In genomic region chr17:1126801-1127550, GRCh38 we compare ENCODE assay signal across 27 cellular contexts. TPM values are rescaled to one million over a fixed set of nuclear protein-coding genes. Genes with fewer than 3 reads are reported as not detected.
DNase-seq lines count a peak whose midpoint lies in the region; ATAC-seq and TF ChIP-seq lines count a peak whose summit lies in the region.
"Had no signal": no experiment of that assay in that cellular context is flagged by ENCODE, and none has a peak within 500 bp of the region (broad histone marks: within the 10 kb centered on the region; RNA-seq: fewer than 3 reads in every experiment).

No MANE protein-coding gene starts in this region.

- 30 to 46% (median 31%) methylated on average over 21 to 24 of the region's 24 CpGs for WGBS in psoas muscle, 3 donors

- no peaks in the 10 kb centered on the region for H3K9me3 ChIP-seq in psoas muscle
- H3K9me3 ChIP-seq: thyroid gland had no signal

- H3K27ac Mint-ChIP-seq in stimulated activated memory B cell treated with anti-CD40 and anti-IgM and Interleukin-4, amounts not matched to agents 10 μg/mL and 1 μg/mL and 100 μg/mL, for 72 hours: no peak overlapping the region
- H3K27ac Mint-ChIP-seq: activated CD4-positive, alpha-beta memory T cell treated with anti-CD3 and anti-CD28 coated beads for 36 hours; CD4-positive, alpha-beta T cell; GM23338; stimulated activated naive CD8-positive, alpha-beta T cell treated with anti-CD3 and anti-CD28 coated beads, Interleukin-15, amount 100 ng/mL, for 72 hours; T-helper 17 cell had no signal

- H3K36me3 Mint-ChIP-seq in stimulated activated memory B cell treated with anti-CD40 and anti-IgM and Interleukin-4, amounts not matched to agents 10 μg/mL and 1 μg/mL and 100 μg/mL, for 72 hours: peaks cover 34% of the 10 kb centered on the region
- H3K36me3 Mint-ChIP-seq: activated CD4-positive, alpha-beta memory T cell treated with anti-CD3 and anti-CD28 coated beads for 36 hours had no signal

- no peak overlapping the region for H3K4me3 Mint-ChIP-seq in stimulated activated memory B cell treated with anti-CD40 and anti-IgM and Interleukin-4, amounts not matched to agents 10 μg/mL and 1 μg/mL and 100 μg/mL, for 72 hours
- H3K4me3 Mint-ChIP-seq: activated CD4-positive, alpha-beta memory T cell treated with anti-CD3 and anti-CD28 coated beads for 36 hours; CD4-positive, alpha-beta T cell; GM23338; stimulated activated naive CD8-positive, alpha-beta T cell treated with anti-CD3 and anti-CD28 coated beads, Interleukin-15, amount 100 ng/mL, for 72 hours; T-helper 17 cell had no signal

- no peak overlapping the region for H3K27ac ChIP-seq in psoas muscle
- H3K27ac ChIP-seq: body of pancreas, heart right ventricle, thyroid gland had no signal

- no peak overlapping the region for H3K4me3 ChIP-seq in psoas muscle
- H3K4me3 ChIP-seq: body of pancreas, GM23338, heart right ventricle, smooth muscle cell, thyroid gland had no signal

- TF ChIP-seq CTCF in psoas muscle (IDR thresholded peaks at IDR 0.05): no peak

- intact Hi-C loops in psoas muscle (cut with DNase I): no loop called here

- no peaks in the 10 kb centered on the region for H3K27me3 Mint-ChIP-seq in stimulated activated memory B cell treated with anti-CD40 and anti-IgM and Interleukin-4, amounts not matched to agents 10 μg/mL and 1 μg/mL and 100 μg/mL, for 72 hours
- H3K27me3 Mint-ChIP-seq: activated CD4-positive, alpha-beta memory T cell treated with anti-CD3 and anti-CD28 coated beads for 36 hours; naive B cell; T-helper 17 cell had no signal

- ATAC-seq in psoas muscle: peak; percentile 48 to 81 (median 62)
- ATAC-seq in stimulated activated memory B cell treated with anti-CD40 and anti-IgM and Interleukin-4, amounts not matched to agents 10 μg/mL and 1 μg/mL and 100 μg/mL, for 72 hours: no peak
- ATAC-seq: body of pancreas; GM23338; heart right ventricle; SK-N-SH treated with all-trans-retinoic acid at 6 μM for 48 hours; stimulated activated naive CD8-positive, alpha-beta T cell treated with anti-CD3 and anti-CD28 coated beads, Interleukin-15, amount 100 ng/mL, for 72 hours; T-helper 17 cell had no signal

- H3K4me1 Mint-ChIP-seq in stimulated activated memory B cell treated with anti-CD40 and anti-IgM and Interleukin-4, amounts not matched to agents 10 μg/mL and 1 μg/mL and 100 μg/mL, for 72 hours: peaks cover 14% of the 10 kb centered on the region

- DNase-seq in NCI-H2196 (lab: John Stamatoyannopoulos, UW; ENCODE audit: unreplicated experiment): peak; percentile 34
- no peak for DNase-seq in NCI-H2196 treated with DMSO at 0.1 percent for 48 hours (lab: John Stamatoyannopoulos, UW; ENCODE audit: unreplicated experiment)
- peak; percentile 11 for DNase-seq in NCI-H1092 (lab: John Stamatoyannopoulos, UW)
- peak; percentile 89 for DNase-seq in cerebellum (ENCODE audit: low spot score)
- no peak for DNase-seq in psoas muscle
- DNase-seq in 8988T: no peak
- no peak for DNase-seq in GDM1 (lab: John Stamatoyannopoulos, UW)
- DNase-seq: activated CD4-positive, alpha-beta memory T cell treated with anti-CD3 and anti-CD28 coated beads for 36 hours; activated CD4-positive, alpha-beta T cell treated with anti-CD3 and anti-CD28 coated beads for 1 hour; activated naive CD4-positive, alpha-beta T cell treated with Interleukin-2 at 50 U/mL for 16 hours; body of pancreas; CD4-positive, alpha-beta T cell; foreskin melanocyte; heart right ventricle; naive B cell; NCI-H1105; NCI-H2107; NCI-H510A; OCI-M1; stimulated activated CD4-positive, alpha-beta T cell treated with anti-CD3 and anti-CD28 coated beads, Interleukin-1b, Interleukin-23, amount 100 ng/mL, for 48 hours; stimulated activated naive CD8-positive, alpha-beta T cell treated with anti-CD3 and anti-CD28 coated beads, Interleukin-15, amount 100 ng/mL, for 72 hours; T-helper 17 cell; thyroid gland had no signal

- peaks cover 6% of the 10 kb centered on the region for H3K4me1 ChIP-seq in psoas muscle

- H3K9me3 Mint-ChIP-seq in stimulated activated memory B cell treated with anti-CD40 and anti-IgM and Interleukin-4, amounts not matched to agents 10 μg/mL and 1 μg/mL and 100 μg/mL, for 72 hours: peaks cover 3% of the 10 kb centered on the region
- H3K9me3 Mint-ChIP-seq: CD4-positive, alpha-beta T cell; stimulated activated naive CD8-positive, alpha-beta T cell treated with anti-CD3 and anti-CD28 coated beads, Interleukin-15, amount 100 ng/mL, for 72 hours had no signal

- peaks cover 0 to 30% (median 9%) of the 10 kb centered on the region in 3 donors for H3K27me3 ChIP-seq in psoas muscle (ENCODE audit: insufficient read depth in 3 of 3, low read length in 2 of 3)
- H3K27me3 ChIP-seq: body of pancreas, heart right ventricle, thyroid gland had no signal

- H3K36me3 ChIP-seq in psoas muscle (ENCODE audit: insufficient read depth in 1 of 2, low read depth in 1 of 2): no peaks in the 10 kb centered on the region
- H3K36me3 ChIP-seq: thyroid gland had no signal

RNA-seq across cellular contexts. Expression of gene ABR, which starts 52.8 kb away (rescaled TPM):
- total RNA-seq in cerebellum: 88.9 TPM
- total RNA-seq in psoas muscle: 10 to 100 TPM in 3 of 4 donors, 1 to 10 TPM in 1; 9.8 to 25.4 (median 16.2) TPM
- polyA plus RNA-seq in psoas muscle: 1 to 10 TPM; 5.8 to 8.5 (median 8.1) TPM

Comparison
In these comparisons a context has a peak if more than half of its experiments do, and no peak if none do; other contexts are left out.
1. DNase-seq: peak in NCI-H2196 (single experiment), NCI-H1092 (single experiment) and cerebellum (single experiment); none in NCI-H2196 treated with DMSO at 0.1 percent for 48 hours (single experiment), psoas muscle (0 of 2), 8988T (single experiment) and GDM1 (single experiment).